Comparison of ENCODE assay signal across 8 cellular contexts in the genomic region with DNA sequence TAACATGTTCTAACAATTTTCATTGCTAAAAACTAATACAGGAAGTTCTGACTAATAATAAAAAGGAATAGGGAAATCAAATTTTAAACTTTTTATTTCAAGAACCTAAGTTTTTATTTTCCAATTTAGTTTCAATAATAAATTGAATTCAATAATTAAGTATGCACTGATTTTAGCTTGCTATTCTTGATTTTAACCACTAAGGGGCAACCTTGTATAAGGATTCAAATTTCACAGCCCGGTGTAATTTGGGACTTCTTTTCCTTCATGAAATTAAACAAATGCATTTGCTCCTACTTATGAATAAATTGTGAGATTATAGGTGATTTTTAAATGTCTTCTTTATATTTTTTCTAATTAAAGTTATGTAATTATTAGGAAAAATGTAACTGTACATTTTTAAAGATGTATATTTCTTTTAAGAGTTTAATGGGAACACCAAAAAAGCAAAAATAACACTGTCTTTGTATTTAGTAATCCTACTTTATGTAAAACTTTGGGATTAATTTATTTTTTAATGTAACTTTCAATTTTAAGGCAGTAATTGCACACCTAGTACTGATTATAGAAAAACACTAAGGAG.
DNase-seq lines count a peak whose midpoint lies in the region; FAIRE-seq and TF ChIP-seq lines count a peak whose summit lies in the region.

No MANE protein-coding gene starts in this region.

- no peak overlapping the region for H3K4me3 Mint-ChIP-seq in HFFc6

- H3K4me3 ChIP-seq in PC-9 (no peak overlapping the region), retinal pigment epithelial cell (ENCODE audit: low read length) (no peak overlapping the region)

- H4K20me1 ChIP-seq in PC-9 (ENCODE audit: insufficient read depth): no peaks in the 10 kb centered on the region

- no peaks in the 10 kb centered on the region for H3K4me1 ChIP-seq in PC-9 (replicated peaks; ENCODE audit: insufficient read depth)

- POLR2A ChIA-PET in PC-9 (lab: Charles Lee; ENCODE audit: unreplicated experiment): interaction anchor here (0.7 kb wide), 1 partner anchor 132 kb away, joined by 3 read pairs; no protein-coding TSS in a partner anchor

- no peaks in the 10 kb centered on the region for H3K9me3 Mint-ChIP-seq in HFFc6

- H3K4me1 Mint-ChIP-seq in HFFc6 (ENCODE audit: low read depth): no peaks in the 10 kb centered on the region

- peak; percentile 80 for TF ChIP-seq CTCF in D721Med (IDR thresholded peaks at IDR 0.05; ENCODE audit: insufficient read depth, missing control alignments)
- peak; percentile 83 for TF ChIP-seq CTCF in HFFc6 (IDR thresholded peaks at IDR 0.05)
- peak; percentile 81 for TF ChIP-seq CTCF in PC-9 (conservative IDR thresholded peaks at IDR 0.05)
- TF ChIP-seq CTCF in retinal pigment epithelial cell (conservative IDR thresholded peaks at IDR 0.05; ENCODE audit: low read depth, low read length): peak; percentile 50

- no peaks in the 10 kb centered on the region for H3K36me3 Mint-ChIP-seq in HFFc6 (ENCODE audit: low read depth)

- CTCF ChIA-PET in PC-9 (lab: Charles Lee): interaction anchor here (0.6 kb wide), 1 partner anchor 1753 kb away, joined by 3 read pairs; no protein-coding TSS in a partner anchor

- no peak for DNase-seq in D721Med (ENCODE audit: insufficient read length, low spot score)
- peak; percentile 13 for DNase-seq in HFFc6
- no peak for DNase-seq in PC-9
- DNase-seq in fibroblast of gingiva (ENCODE audit: low read depth): peak; percentile 30
- no peak for DNase-seq in retinal pigment epithelial cell (ENCODE audit: low read depth)
- no peak for DNase-seq in NCI-H187 treated with DMSO at 0.1 percent for 48 hours (lab: John Stamatoyannopoulos, UW)
- no peak for DNase-seq in activated CD4-positive, alpha-beta T cell treated with anti-CD3 and anti-CD28 coated beads, Interleukin-2, amount 50 U/mL, for 1 hour
- no peak for DNase-seq in stimulated activated naive CD4-positive, alpha-beta T cell treated with Interleukin-2 at 50 U/mL for 16 hours (lab: John Stamatoyannopoulos, UW)

- no peaks in the 10 kb centered on the region for H3K27me3 ChIP-seq in PC-9 (ENCODE audit: insufficient read depth, low read depth)

- H3K79me2 ChIP-seq in PC-9 (ENCODE audit: low read depth): no peaks in the 10 kb centered on the region

- intact Hi-C loops in PC-9 (cut with micrococcal nuclease; ENCODE audit: unreplicated experiment): loop anchor here (5.0 to 10.0 kb wide), 3 partner anchors 328 to 1386 kb away; no protein-coding TSS in a partner anchor

- H3K36me3 ChIP-seq in PC-9 (ENCODE audit: low read depth): no peaks in the 10 kb centered on the region

- no peak overlapping the region for H2AFZ ChIP-seq in PC-9

- no peaks in the 10 kb centered on the region for H3K27me3 Mint-ChIP-seq in HFFc6 (ENCODE audit: insufficient read depth)

- no TSS peak for BruUV-seq in PC-9 (replicated peaks; lab: Mats Ljungman, UMichigan)

- H3K27ac ChIP-seq in PC-9: no peak overlapping the region

- H3K27ac Mint-ChIP-seq in HFFc6: no peak overlapping the region

- H3K9me3 ChIP-seq in PC-9 (ENCODE audit: insufficient read depth, low read depth): no peaks in the 10 kb centered on the region

- FAIRE-seq in D721Med (lab: Jason Lieb, UNC): no peak

- no peaks in the 10 kb centered on the region for H3F3A ChIP-seq in PC-9 (ENCODE audit: insufficient read depth, low read depth)

- no peaks in the 10 kb centered on the region for H3K9me2 ChIP-seq in PC-9 (ENCODE audit: insufficient read depth)

- H3K4me2 ChIP-seq in PC-9: no peak overlapping the region

Comparison
In these comparisons a context has a peak if more than half of its experiments do, and no peak if none do; other contexts are left out.
1. DNase-seq: peak in HFFc6 (single experiment) and fibroblast of gingiva (single experiment); none in D721Med (single experiment), PC-9 (0 of 2), retinal pigment epithelial cell (single experiment), NCI-H187 treated with DMSO at 0.1 percent for 48 hours (single experiment), activated CD4-positive, alpha-beta T cell treated with anti-CD3 and anti-CD28 coated beads, Interleukin-2, amount 50 U/mL, for 1 hour (single experiment) and stimulated activated naive CD4-positive, alpha-beta T cell treated with Interleukin-2 at 50 U/mL for 16 hours (single experiment).
2. Peak in every context shown above with its lines, with median percentiles within 50 percentile points of each other: CTCF ChIP-seq.